ENCODE assay signal across 8 cellular contexts in genomic region chr1:98054367-98054701, GRCh38.
A peak's percentile ranks its signal among the peaks of the same experiment; 100 is the strongest.
DNase-seq lines count a peak whose midpoint lies in the region; ATAC-seq and TF ChIP-seq lines count a peak whose summit lies in the region.
"Had no signal": no experiment of that assay in that cellular context is flagged by ENCODE, and none has a peak within 500 bp of the region (broad histone marks: within the 10 kb centered on the region; RNA-seq: fewer than 3 reads in every experiment).

No MANE protein-coding gene starts in this region.

- CTCF ChIA-PET in HCT116 (lab: Charles Lee): interaction anchor here (1.1 kb wide), 1 partner anchor 414 kb away, joined by 3 read pairs; no protein-coding TSS in a partner anchor

- peak overlapping the region; percentile 84 for H2AFZ ChIP-seq in HCT116 (ENCODE audit: low read depth, low read length, poor library complexity, severe bottlenecking)
- peak overlapping the region; percentile 53 for H2AFZ ChIP-seq in hepatocyte

- no peak for DNase-seq in HCT116 (ENCODE audit: low read depth, low spot score)
- no peak for DNase-seq in hepatocyte (ENCODE audit: low spot score)
- no peak for DNase-seq in activated gamma-delta T cell treated with Interleukin-2 at 50 U/mL for 16 hours
- DNase-seq in KG1 (lab: John Stamatoyannopoulos, UW): no peak
- DNase-seq: NCI-H187 treated with DMSO at 0.1 percent for 48 hours had no signal

- H3K36me3 ChIP-seq in HCT116 (ENCODE audit: control insufficient read depth in 1 of 2, insufficient read depth in 2 of 2, low read length in 2 of 2): no peaks in the 10 kb centered on the region
- H3K36me3 ChIP-seq in hepatocyte (replicated peaks; ENCODE audit: insufficient read depth, low read depth): no peaks in the 10 kb centered on the region

- no peak overlapping the region for H3K9ac ChIP-seq in HCT116 (ENCODE audit: low read length)

- H3K4me1 ChIP-seq in HCT116 (ENCODE audit: control insufficient read depth in 1 of 2, insufficient read depth in 2 of 2, low read length in 2 of 2): no peaks in the 10 kb centered on the region
- H3K4me1 ChIP-seq in hepatocyte (ENCODE audit: insufficient read depth): peaks cover 8% of the 10 kb centered on the region

- no peak for TF ChIP-seq RAD21 in HCT116 (IDR thresholded peaks at IDR 0.05; ENCODE audit: low read depth)

- no TSS peak for BruUV-seq in HCT116 (replicated peaks; lab: Mats Ljungman, UMichigan)

- ATAC-seq in HCT116 (no peak), GM18909 (IDR thresholded peaks at IDR 0.05; ENCODE audit: poor library complexity, unreplicated experiment) (no peak)

- H3K27ac ChIP-seq in HCT116 (ENCODE audit: low read depth, low read length) (no peak overlapping the region), hepatocyte (no peak overlapping the region), skin epidermis (no peak overlapping the region)

- H3K79me2 ChIP-seq in HCT116 (ENCODE audit: insufficient read depth, low read length) (no peaks in the 10 kb centered on the region), hepatocyte (no peaks in the 10 kb centered on the region)

- 20% methylated on average over 11 of the region's 11 CpGs for WGBS in hepatocyte (ENCODE audit: low lambda C conversion rate, missing lambda C conversion rate)

- intact Hi-C loops in HCT116 (cut with micrococcal nuclease): loop anchor here (5.0 to 10.0 kb wide), 3 partner anchors 232 to 1820 kb away; no protein-coding TSS in a partner anchor

- H3K9me3 ChIP-seq in HCT116 (ENCODE audit: control insufficient read depth in 1 of 2, insufficient read depth in 1 of 2, low read depth in 1 of 2, low read length in 2 of 2) (no peaks in the 10 kb centered on the region), hepatocyte (ENCODE audit: low read depth) (no peaks in the 10 kb centered on the region)

- RAD21 ChIA-PET in HCT116 (lab: Charles Lee; ENCODE audit: low non-redundant PET in 1 of 2, low total read pairs in 2 of 2, uncharacterized antibody in 2 of 2, unreplicated experiment in 2 of 2): no interaction called here

- H3K9me2 ChIP-seq in HCT116 (ENCODE audit: insufficient read depth): no peaks in the 10 kb centered on the region
- H3K9me2 ChIP-seq in hepatocyte (replicated peaks; ENCODE audit: insufficient read depth): no peaks in the 10 kb centered on the region

- H3K27me3 ChIP-seq in HCT116 (ENCODE audit: insufficient read depth, low read length) (no peaks in the 10 kb centered on the region), hepatocyte (peaks cover 31% of the 10 kb centered on the region)

- TF ChIP-seq POLR2A in HCT116 (IDR thresholded peaks at IDR 0.05; ENCODE audit: borderline replicate concordance, extremely low read depth, insufficient read depth, insufficient read length): no peak

- H4K20me1 ChIP-seq in HCT116 (ENCODE audit: insufficient read depth) (no peaks in the 10 kb centered on the region), hepatocyte (ENCODE audit: insufficient read depth, poor library complexity, severe bottlenecking) (no peaks in the 10 kb centered on the region)

- H3K4me2 ChIP-seq in HCT116 (ENCODE audit: low read length): peak overlapping the region; percentile 50
- peak overlapping the region; percentile 100 for H3K4me2 ChIP-seq in hepatocyte

- POLR2A ChIA-PET in HCT116 (lab: Charles Lee): no interaction called here

- H3K4me3 ChIP-seq in HCT116 (replicated peaks in 1 of 2; ENCODE audit: low read depth in 1 of 2, low read length in 2 of 2) (no peak overlapping the region), WI38 (ENCODE audit: low read depth, low read length) (peak overlapping the region; percentile 47), hepatocyte (peak overlapping the region; percentile 64), skin epidermis (peak overlapping the region in 6 of 7 experiments; percentile 23 to 46 (median 40))

- TF ChIP-seq CTCF in HCT116 (IDR thresholded peaks at IDR 0.05 in 2 of 3, conservative IDR thresholded peaks at IDR 0.05 in 1 of 3; ENCODE audit: borderline replicate concordance in 1 of 3, insufficient read depth in 1 of 3, low read depth in 2 of 3, low read length in 2 of 3): no peak
- TF ChIP-seq CTCF in WI38 (IDR thresholded peaks at IDR 0.05; ENCODE audit: low read depth, low read length): no peak
- no peak for TF ChIP-seq CTCF in hepatocyte (IDR thresholded peaks at IDR 0.05; ENCODE audit: poor library complexity)

TF ChIP-seq in HCT116, 20 proteins besides CTCF, POLR2A, EP300 and RAD21:
- TF ChIP-seq ELF1 (IDR thresholded peaks at IDR 0.05; ENCODE audit: borderline replicate concordance, low read depth) (no peak), YY1 (IDR thresholded peaks at IDR 0.05; ENCODE audit: extremely low read depth, insufficient replicate concordance, low read depth, low read length) (no peak), ZFX (IDR thresholded peaks at IDR 0.05) (no peak), ZNF274 (IDR thresholded peaks at IDR 0.05; ENCODE audit: low read depth, low read length) (no peak), TCF7L2 (IDR thresholded peaks at IDR 0.05; ENCODE audit: borderline replicate concordance, extremely low read depth, insufficient read depth, insufficient read length) (no peak)

Comparison
In these comparisons a context has a peak if more than half of its experiments do, and no peak if none do; other contexts are left out.
1. H3K4me3 ChIP-seq: peak in WI38 (single experiment), hepatocyte (single experiment) and skin epidermis (6 of 7); none in HCT116 (0 of 2).